In genomic region chr5:81429363-81429762, GRCh38 we compare ENCODE assay signal across 20 cellular contexts. TPM values are rescaled to one million over a fixed set of nuclear protein-coding genes. Genes with fewer than 3 reads are reported as not detected.
A peak's percentile ranks its signal among the peaks of the same experiment; 100 is the strongest.
DNase-seq lines count a peak whose midpoint lies in the region; ATAC-seq, FAIRE-seq and TF ChIP-seq lines count a peak whose summit lies in the region.
"Had no signal": no experiment of that assay in that cellular context is flagged by ENCODE, and none has a peak within 500 bp of the region (broad histone marks: within the 10 kb centered on the region; RNA-seq: fewer than 3 reads in every experiment).

No MANE protein-coding gene starts in this region.

- no peaks in the 10 kb centered on the region; the same call in 1 of the 2 replicates for H3F3A ChIP-seq in GM23248 (ENCODE audit: insufficient read depth)

- H4K20me1 ChIP-seq in GM23248 (ENCODE audit: insufficient read depth): no peaks in the 10 kb centered on the region

- TF ChIP-seq POLR2A in erythroblast (IDR thresholded peaks at IDR 0.05; ENCODE audit: low read length): no peak
- no peak for TF ChIP-seq POLR2A in GM12891 (IDR thresholded peaks at IDR 0.05; ENCODE audit: low read depth, low read length)

- H3K36me3 Mint-ChIP-seq in activated T-helper 17 cell treated with anti-CD3 and anti-CD28 coated beads, Interleukin-2, amount 50 U/mL, for 72 hours (ENCODE audit: low read depth): no peaks in the 10 kb centered on the region
- H3K36me3 Mint-ChIP-seq: IgD-negative memory B cell had no signal

- no peak for ATAC-seq in activated T-helper 17 cell treated with anti-CD3 and anti-CD28 coated beads, Interleukin-2, amount 50 U/mL, for 72 hours (replicated peaks)
- ATAC-seq in GM18867 (IDR thresholded peaks at IDR 0.05; ENCODE audit: unreplicated experiment): no peak
- ATAC-seq: CD8-positive, alpha-beta T cell had no signal

- no peaks in the 10 kb centered on the region for H3K79me2 ChIP-seq in GM23248 (ENCODE audit: insufficient read depth)

- H3K27ac ChIP-seq in GM23248: no peak overlapping the region

- H3K27ac Mint-ChIP-seq in activated T-helper 17 cell treated with anti-CD3 and anti-CD28 coated beads, Interleukin-2, amount 50 U/mL, for 72 hours: peak overlapping the region; percentile 25
- H3K27ac Mint-ChIP-seq: CD14-positive monocyte; CD8-positive, alpha-beta T cell; IgD-negative memory B cell had no signal

- no peaks in the 10 kb centered on the region for H3K9me3 ChIP-seq in GM23248 (ENCODE audit: low read depth)

- 79 to 83% methylated on average over 3 of the region's 3 CpGs for WGBS in GM23248 (ENCODE audit: low coverage in 1 of 2, low lambda C conversion rate in 2 of 2, missing lambda C conversion rate in 2 of 2), 2 experiments

- H3K36me3 ChIP-seq in GM23248 (ENCODE audit: low read depth): peaks cover 2% of the 10 kb centered on the region; the same call in 1 of the 2 replicates

- no peaks in the 10 kb centered on the region for H3K9me2 ChIP-seq in GM23248 (ENCODE audit: insufficient read depth)

- no peaks in the 10 kb centered on the region for H3K27me3 Mint-ChIP-seq in activated T-helper 17 cell treated with anti-CD3 and anti-CD28 coated beads, Interleukin-2, amount 50 U/mL, for 72 hours
- H3K27me3 Mint-ChIP-seq: IgD-negative memory B cell had no signal

- H3K9ac ChIP-seq in GM23248: no peak overlapping the region

- no peaks in the 10 kb centered on the region for H3K27me3 ChIP-seq in GM23248 (replicated peaks; ENCODE audit: insufficient read depth)

- no peak overlapping the region for H2AFZ ChIP-seq in GM23248

- in situ Hi-C loops in GM23248 (cut with MboI): no loop called here

- peak; percentile 19 for FAIRE-seq in A204.1 (lab: Jason Lieb, UNC)
- peak; percentile 47 for FAIRE-seq in frontal cortex (lab: Jason Lieb, UNC)
- no peak for FAIRE-seq in GM12891 (lab: Jason Lieb, UNC)
- FAIRE-seq: D721Med had no signal

- H3K4me3 Mint-ChIP-seq in activated T-helper 17 cell treated with anti-CD3 and anti-CD28 coated beads, Interleukin-2, amount 50 U/mL, for 72 hours: no peak overlapping the region
- H3K4me3 Mint-ChIP-seq: CD14-positive monocyte; CD8-positive, alpha-beta T cell; IgD-negative memory B cell had no signal

- DNase-seq in GM23248: no peak
- DNase-seq in frontal cortex (ENCODE audit: low spot score in 2 of 2): no peak
- no peak for DNase-seq in hippocampal formation (lab: John Stamatoyannopoulos, UW)
- DNase-seq in erythroblast (lab: John Stamatoyannopoulos, UW): no peak
- DNase-seq in GM12891 (ENCODE audit: insufficient read length, low spot score): no peak
- DNase-seq: CD8-positive, alpha-beta T cell; COR-L47; DMS153; DMS79 treated with DMSO at 0.1 percent for 48 hours; GDM1; HCEC 1CT had no signal

- peaks cover 19% of the 10 kb centered on the region for H3K4me1 ChIP-seq in GM23248 (ENCODE audit: insufficient read depth)

- H3K9me3 Mint-ChIP-seq in activated T-helper 17 cell treated with anti-CD3 and anti-CD28 coated beads, Interleukin-2, amount 50 U/mL, for 72 hours: no peaks in the 10 kb centered on the region
- H3K9me3 Mint-ChIP-seq: CD14-positive monocyte; CD8-positive, alpha-beta T cell; IgD-negative memory B cell had no signal

- H3K4me2 ChIP-seq in GM23248 (ENCODE audit: unreplicated experiment): peak overlapping the region; percentile 31

- no peaks in the 10 kb centered on the region for H3K4me1 Mint-ChIP-seq in activated T-helper 17 cell treated with anti-CD3 and anti-CD28 coated beads, Interleukin-2, amount 50 U/mL, for 72 hours

- H3K4me3 ChIP-seq in GM23248: no peak overlapping the region

TF ChIP-seq in GM12891, 5 proteins besides CTCF, POLR2A, EP300 and RAD21:
- TF ChIP-seq PAX5 (IDR thresholded peaks at IDR 0.05; ENCODE audit: insufficient read depth, low read length, severe bottlenecking) (no peak), SPI1 (IDR thresholded peaks at IDR 0.05; ENCODE audit: low read depth, low read length) (no peak), POU2F2 (IDR thresholded peaks at IDR 0.05; ENCODE audit: low read depth, low read length) (no peak), TAF1 (IDR thresholded peaks at IDR 0.05; ENCODE audit: low read depth, low read length) (no peak), POLR2AphosphoS5 (IDR thresholded peaks at IDR 0.05; ENCODE audit: low read depth, low read length) (no peak)

RNA-seq across cellular contexts. Expression of gene ACOT12, which starts 35.4 kb away (rescaled TPM):
- total RNA-seq in GM23248 (2014; rRNA removed; shearing (Covaris generic)): not detected in 2 replicates
- not detected in 2 replicates for polyA plus RNA-seq in GM23248 (2016; fragmentation: Nextera tagmentation; extraction: Ambion mirVana)
- total RNA-seq in activated T-helper 17 cell treated with anti-CD3 and anti-CD28 coated beads, Interleukin-2, amount 50 U/mL, for 72 hours: not detected
- total RNA-seq in frontal cortex: 1.6 TPM
- not detected for polyA plus RNA-seq in GM12891 (2012; ENCODE audit: low read depth, missing spikeins)
- total RNA-seq: A172; CD8-positive, alpha-beta T cell; H4; HT1080 had no signal
- polyA plus RNA-seq: CD14-positive monocyte, IgD-negative memory B cell had no signal
